ENCODE assay signal across 7 cellular contexts in genomic region chr9:35884908-35885307, GRCh38. TPM values are rescaled to one million over a fixed set of nuclear protein-coding genes. Genes with fewer than 3 reads are reported as not detected.
"Had no signal": no experiment of that assay in that cellular context is flagged by ENCODE, and none has a peak within 500 bp of the region (broad histone marks: within the 10 kb centered on the region; RNA-seq: fewer than 3 reads in every experiment).

No MANE protein-coding gene starts in this region.

RNA-seq across cellular contexts. Expression of gene OR13J1, which starts 14.7 kb away (rescaled TPM):
- total RNA-seq: GM23248, GM23338, H1, H4, H7, H9, HFFc6 had no signal
- polyA plus RNA-seq: GM23248, H1 had no signal

RNA-seq across cellular contexts. Expression of gene HRCT1, which starts 21.1 kb away (rescaled TPM):
- total RNA-seq: GM23338, H1, H4, H9 had no signal
- polyA plus RNA-seq: GM23338, H1 had no signal

RNA-seq across cellular contexts. Expression of gene SPAAR, which starts 24.4 kb away (rescaled TPM):
- total RNA-seq: GM23248, GM23338, H1, H7, H9 had no signal
- polyA plus RNA-seq: GM23338 had no signal

RNA-seq across cellular contexts. Expression of gene FAM221B, which starts 56.4 kb away (rescaled TPM):
- total RNA-seq: GM23248, GM23338, H1, H4, H7, H9, HFFc6 had no signal
- polyA plus RNA-seq: GM23248, H1 had no signal
